ENCODE assay signal across 7 cellular contexts in genomic region chr5:42963412-42963811, GRCh38.
"Had no signal": no experiment of that assay in that cellular context is flagged by ENCODE, and none has a peak within 500 bp of the region (broad histone marks: within the 10 kb centered on the region; RNA-seq: fewer than 3 reads in every experiment).

No MANE protein-coding gene starts in this region.

- H3K4me3 Mint-ChIP-seq: H9 had no signal

- ATAC-seq: K562 had no signal

- H3K4me1 Mint-ChIP-seq: H9 had no signal

- DNase-seq: GM23248, GOT3, H9, HCEC 1CT, IMR-90, KG1 had no signal

- H3K27ac Mint-ChIP-seq: H9 had no signal

- H3K9me3 Mint-ChIP-seq: H9 had no signal

- FAIRE-seq: K562 had no signal
